Comparison of ENCODE assay signal across 9 cellular contexts in genomic region chr13:104571161-104571889, GRCh38.
DNase-seq lines count a peak whose midpoint lies in the region; ATAC-seq, FAIRE-seq and TF ChIP-seq lines count a peak whose summit lies in the region.
"Had no signal": no experiment of that assay in that cellular context is flagged by ENCODE, and none has a peak within 500 bp of the region (broad histone marks: within the 10 kb centered on the region; RNA-seq: fewer than 3 reads in every experiment).

No MANE protein-coding gene starts in this region.

- peak; percentile 80 for ATAC-seq in mucosa of descending colon
- no peak for ATAC-seq in GM18505 (IDR thresholded peaks at IDR 0.05; ENCODE audit: unreplicated experiment)
- no peak for ATAC-seq in GM18520 (IDR thresholded peaks at IDR 0.05; ENCODE audit: unreplicated experiment)
- ATAC-seq in HG02938 (IDR thresholded peaks at IDR 0.05; ENCODE audit: unreplicated experiment) = no peak

- peak; percentile 62 for FAIRE-seq in RCC 7860 (lab: Jason Lieb, UNC)
- FAIRE-seq: islet of Langerhans had no signal

- H3K4me1 ChIP-seq in BE2C (no peaks in the 10 kb centered on the region), mucosa of descending colon (ENCODE audit: low read depth) (no peaks in the 10 kb centered on the region)

- H3K36me3 ChIP-seq in BE2C (no peaks in the 10 kb centered on the region), mucosa of descending colon (ENCODE audit: low read depth) (no peaks in the 10 kb centered on the region)

- intact Hi-C loops in mucosa of descending colon (cut with DNase I, micrococcal nuclease) = no loop called here

- H3K27me3 ChIP-seq in BE2C (no peaks in the 10 kb centered on the region), HL-60 (ENCODE audit: insufficient read depth, poor library complexity, severe bottlenecking) (no peaks in the 10 kb centered on the region)

- H3K4me3 ChIP-seq in BE2C (ENCODE audit: low read depth, low read length) = peak overlapping the region; percentile 50
- no peak overlapping the region for H3K4me3 ChIP-seq in HL-60 (replicated peaks; ENCODE audit: insufficient read depth, low read length)
- H3K4me3 ChIP-seq in epithelial cell of proximal tubule (ENCODE audit: low read depth, low read length) = peak overlapping the region; percentile 1
- no peak overlapping the region for H3K4me3 ChIP-seq in mucosa of descending colon

- H3K27ac ChIP-seq in HL-60 (replicated peaks) = no peak overlapping the region

- H3K9me3 ChIP-seq in BE2C (no peaks in the 10 kb centered on the region), mucosa of descending colon (no peaks in the 10 kb centered on the region)

- TF ChIP-seq CTCF in BE2C (IDR thresholded peaks at IDR 0.05; ENCODE audit: low read depth, low read length) (peak; percentile 97), HL-60 (IDR thresholded peaks at IDR 0.05; ENCODE audit: insufficient read depth, low read length) (peak; percentile 68), epithelial cell of proximal tubule (conservative IDR thresholded peaks at IDR 0.05; ENCODE audit: low read depth, low read length) (peak; percentile 96), mucosa of descending colon (IDR thresholded peaks at IDR 0.05) (peak; percentile 39)

- DNase-seq in BE2C (peak; percentile 82), HL-60 (ENCODE audit: low read depth in 1 of 2, low spot score in 1 of 2) (peak in 1 of 2 experiments; percentile 70), RCC 7860 (ENCODE audit: low spot score) (peak; percentile 86), epithelial cell of proximal tubule (ENCODE audit: low read depth) (peak; percentile 91), mucosa of descending colon (peak in 1 of 3 donors; percentile 91)

- TF ChIP-seq POLR2A in GM18505 (IDR thresholded peaks at IDR 0.05; ENCODE audit: borderline replicate concordance, extremely low read depth, insufficient read depth, insufficient read length) = no peak

Comparison
In these comparisons a context has a peak if more than half of its experiments do, and no peak if none do; other contexts are left out.
1. H3K4me3 ChIP-seq: peak in BE2C (single experiment) and epithelial cell of proximal tubule (single experiment); none in HL-60 (single experiment) and mucosa of descending colon (single experiment).
2. CTCF ChIP-seq: peak in every context shown above with its lines; median percentile 97 in BE2C; 96 in epithelial cell of proximal tubule; 68 in HL-60; 39 in mucosa of descending colon.